In the genomic region with DNA sequence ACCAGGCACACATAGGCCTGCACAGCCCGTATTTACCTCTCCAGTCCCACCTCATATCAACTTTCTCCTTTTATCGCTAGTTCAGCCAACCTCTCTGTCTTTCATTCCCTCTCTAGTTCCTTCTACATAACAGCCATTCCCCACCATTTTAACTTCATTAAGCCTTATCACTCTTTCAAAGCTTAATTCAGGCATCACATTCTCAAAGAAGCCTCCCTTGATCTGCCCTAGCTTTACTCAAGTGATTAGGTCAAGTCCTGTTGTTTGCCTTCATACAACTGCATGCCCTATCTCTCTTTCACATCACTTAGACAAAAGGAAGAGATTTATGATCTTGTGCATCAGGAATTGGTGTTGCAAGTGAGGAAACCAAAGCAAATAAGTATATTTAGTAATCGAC, we compare ENCODE assay signal across 26 cellular contexts.
"Had no signal": no experiment of that assay in that cellular context is flagged by ENCODE, and none has a peak within 500 bp of the region (broad histone marks: within the 10 kb centered on the region; RNA-seq: fewer than 3 reads in every experiment).

No MANE protein-coding gene starts in this region.

- H3K4me3 ChIP-seq: dorsolateral prefrontal cortex, gastrocnemius medialis, heart left ventricle, left lung, smooth muscle cell, suprapubic skin, transverse colon had no signal

- H3K9me3 Mint-ChIP-seq: stimulated activated naive CD8-positive, alpha-beta T cell treated with anti-CD3 and anti-CD28 coated beads, Interleukin-15, amount 100 ng/mL, for 72 hours had no signal

- H3K4me2 ChIP-seq: smooth muscle cell had no signal

- H3K9me3 ChIP-seq: gastrocnemius medialis, suprapubic skin had no signal

- H3K4me3 Mint-ChIP-seq: naive thymus-derived CD8-positive, alpha-beta T cell; stimulated activated naive CD8-positive, alpha-beta T cell treated with anti-CD3 and anti-CD28 coated beads, Interleukin-15, amount 100 ng/mL, for 72 hours had no signal

- DNase-seq: cerebellar nuclear complex; dorsolateral prefrontal cortex; effector CD4-positive, alpha-beta T cell; foreskin fibroblast; gastrocnemius medialis; heart left ventricle; hippocampal formation; left cardiac atrium; left lung; naive thymus-derived CD8-positive, alpha-beta T cell; stimulated activated CD4-positive, alpha-beta T cell treated with anti-CD3 and anti-CD28 coated beads, Interleukin-12 subunit alpha, Interleukin-12 subunit beta, amount 100 ng/mL, for 4 hours; stimulated activated CD4-positive, alpha-beta T cell treated with anti-CD3 and anti-CD28 coated beads, Interleukin-1b, Interleukin-23, amount 100 ng/mL, for 48 hours; stimulated activated CD4-positive, alpha-beta T cell treated with anti-CD3 and anti-CD28 coated beads, Interleukin-4, amount 100 ng/mL, for 1 hour; stimulated activated CD8-positive, alpha-beta memory T cell treated with anti-CD3 and anti-CD28 coated beads, Interleukin-4, amount 100 ng/mL, for 48 hours; stimulated activated naive CD4-positive, alpha-beta T cell; stimulated activated naive CD8-positive, alpha-beta T cell treated with anti-CD3 and anti-CD28 coated beads, Interleukin-15, amount 100 ng/mL, for 72 hours; transverse colon had no signal

- H3K27me3 Mint-ChIP-seq: naive thymus-derived CD8-positive, alpha-beta T cell; progenitor cell of endocrine pancreas; stimulated activated naive CD8-positive, alpha-beta T cell treated with anti-CD3 and anti-CD28 coated beads, Interleukin-15, amount 100 ng/mL, for 72 hours had no signal

- FAIRE-seq: colon, islet of Langerhans had no signal

- H3K4me1 ChIP-seq: gastrocnemius medialis, heart left ventricle, left lung, parathyroid adenoma, suprapubic skin, transverse colon had no signal

- H3K36me3 ChIP-seq: gastrocnemius medialis, heart left ventricle, left lung, suprapubic skin, transverse colon had no signal

- H3K9ac ChIP-seq: parathyroid adenoma had no signal

- H2AFZ ChIP-seq: parathyroid adenoma had no signal

- H3K27ac ChIP-seq: dorsolateral prefrontal cortex, epithelial cell of prostate, gastrocnemius medialis, heart left ventricle, left lung, parathyroid adenoma, suprapubic skin, transverse colon had no signal

- H3K4me1 Mint-ChIP-seq: stimulated activated naive CD8-positive, alpha-beta T cell treated with anti-CD3 and anti-CD28 coated beads, Interleukin-15, amount 100 ng/mL, for 72 hours had no signal

- H3K27me3 ChIP-seq: dorsolateral prefrontal cortex, gastrocnemius medialis, heart left ventricle, left lung, suprapubic skin, transverse colon had no signal

- H3K27ac Mint-ChIP-seq: naive thymus-derived CD8-positive, alpha-beta T cell; progenitor cell of endocrine pancreas; stimulated activated naive CD8-positive, alpha-beta T cell treated with anti-CD3 and anti-CD28 coated beads, Interleukin-15, amount 100 ng/mL, for 72 hours had no signal

- ATAC-seq: esophagus mucosa; gastrocnemius medialis; heart left ventricle; left cardiac atrium; left lung; naive thymus-derived CD8-positive, alpha-beta T cell; sciatic nerve; stimulated activated naive CD8-positive, alpha-beta T cell treated with anti-CD3 and anti-CD28 coated beads, Interleukin-15, amount 100 ng/mL, for 72 hours had no signal
